Comparison of ENCODE assay signal across 8 cellular contexts in the genomic region with DNA sequence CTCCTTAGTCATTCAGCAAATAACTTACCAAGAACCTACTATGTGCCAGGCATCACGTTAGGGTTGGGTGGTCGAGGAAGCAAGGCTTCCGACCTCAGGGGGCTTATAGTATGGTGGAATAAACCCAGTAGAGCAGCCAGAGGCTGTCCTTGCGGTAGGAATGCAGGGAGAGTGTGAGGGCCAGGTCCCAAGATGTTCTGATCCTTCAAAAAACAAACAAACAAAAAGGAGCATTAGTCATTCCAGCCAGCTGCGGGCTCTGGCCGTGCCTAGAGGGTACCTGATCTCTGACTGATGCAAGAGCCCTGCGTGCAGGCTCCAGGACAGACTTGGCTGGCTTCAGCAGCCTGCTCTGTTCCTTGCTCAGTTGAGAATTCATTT. TPM values are rescaled to one million over a fixed set of nuclear protein-coding genes. Genes with fewer than 3 reads are reported as not detected.
A peak's percentile ranks its signal among the peaks of the same experiment; 100 is the strongest.
DNase-seq lines count a peak whose midpoint lies in the region; ATAC-seq and TF ChIP-seq lines count a peak whose summit lies in the region.

No MANE protein-coding gene starts in this region.

- H3K27ac ChIP-seq in iPS-20b (ENCODE audit: low read length) (no peak overlapping the region), vagina (peak overlapping the region; percentile 14), A673 (ENCODE audit: low read depth, low read length, poor library complexity, severe bottlenecking) (no peak overlapping the region)

- POLR2A ChIA-PET in activated CD4-positive, alpha-beta memory T cell treated with anti-CD3 and anti-CD28 coated beads for 36 hours (lab: Charles Lee), result interaction anchor here (3.3 kb wide), 1 partner anchor 17 kb away, joined by 16 read pairs; the partner anchor contains the start of genes CYB5D2 and ZZEF1
- POLR2A ChIA-PET in A673 (lab: Charles Lee; ENCODE audit: low non-redundant PET), result no interaction called here

- H3K4me1 ChIP-seq in iPS-20b (ENCODE audit: insufficient read depth, low read length) (peaks cover 4% of the 10 kb centered on the region; the same call in 1 of the 2 replicates), vagina (peaks cover 37% of the 10 kb centered on the region), A673 (ENCODE audit: insufficient read depth, low read length, poor library complexity, severe bottlenecking) (no peaks in the 10 kb centered on the region)

- H3K9me3 Mint-ChIP-seq in activated naive CD4-positive, alpha-beta T cell treated with anti-CD3 and anti-CD28 coated beads, Interleukin-2, amount 50 U/mL, for 24 hours, result no peaks in the 10 kb centered on the region
- H3K9me3 Mint-ChIP-seq in activated CD4-positive, alpha-beta memory T cell treated with anti-CD3 and anti-CD28 coated beads for 36 hours, result no peaks in the 10 kb centered on the region

- CTCF ChIA-PET in activated CD4-positive, alpha-beta memory T cell treated with anti-CD3 and anti-CD28 coated beads for 36 hours (lab: Charles Lee), result no interaction called here
- CTCF ChIA-PET in A673 (lab: Charles Lee), result no interaction called here

- no peaks in the 10 kb centered on the region for H3K27me3 ChIP-seq in iPS-20b (ENCODE audit: insufficient read depth, low read length)
- H3K27me3 ChIP-seq in vagina, result no peaks in the 10 kb centered on the region
- H3K27me3 ChIP-seq in A673 (replicated peaks; ENCODE audit: insufficient read depth, low read depth, low read length, poor library complexity), result no peaks in the 10 kb centered on the region

- no TSS peak for BruUV-seq in A673 (replicated peaks; lab: Mats Ljungman, UMichigan)

- ATAC-seq in HG03175 (IDR thresholded peaks at IDR 0.05; ENCODE audit: unreplicated experiment), result no peak

- H3K27me3 Mint-ChIP-seq in activated naive CD4-positive, alpha-beta T cell treated with anti-CD3 and anti-CD28 coated beads, Interleukin-2, amount 50 U/mL, for 24 hours, result no peaks in the 10 kb centered on the region
- H3K27me3 Mint-ChIP-seq in activated CD4-positive, alpha-beta memory T cell treated with anti-CD3 and anti-CD28 coated beads for 36 hours, result no peaks in the 10 kb centered on the region

- peak overlapping the region; percentile 46 for H3K27ac Mint-ChIP-seq in activated naive CD4-positive, alpha-beta T cell treated with anti-CD3 and anti-CD28 coated beads, Interleukin-2, amount 50 U/mL, for 24 hours
- peak overlapping the region; percentile 59 for H3K27ac Mint-ChIP-seq in activated CD4-positive, alpha-beta memory T cell treated with anti-CD3 and anti-CD28 coated beads for 36 hours

- H3K36me3 Mint-ChIP-seq in activated naive CD4-positive, alpha-beta T cell treated with anti-CD3 and anti-CD28 coated beads, Interleukin-2, amount 50 U/mL, for 24 hours, result peaks cover 6% of the 10 kb centered on the region
- H3K36me3 Mint-ChIP-seq in activated CD4-positive, alpha-beta memory T cell treated with anti-CD3 and anti-CD28 coated beads for 36 hours, result peaks cover 7% of the 10 kb centered on the region

- H3K9me3 ChIP-seq in iPS-20b (ENCODE audit: insufficient read depth, low read depth, low read length) (no peaks in the 10 kb centered on the region), vagina (no peaks in the 10 kb centered on the region), A673 (ENCODE audit: low read depth, low read length, poor library complexity, severe bottlenecking) (no peaks in the 10 kb centered on the region)

- TF ChIP-seq CTCF in vagina (IDR thresholded peaks at IDR 0.05), result no peak
- no peak for TF ChIP-seq CTCF in A673 (conservative IDR thresholded peaks at IDR 0.05; ENCODE audit: low read depth, low read length)

- DNase-seq in activated naive CD4-positive, alpha-beta T cell treated with anti-CD3 and anti-CD28 coated beads, Interleukin-2, amount 50 U/mL, for 16 hours, result no peak
- no peak for DNase-seq in activated CD4-positive, alpha-beta memory T cell treated with anti-CD3 and anti-CD28 coated beads for 36 hours
- DNase-seq in vagina (ENCODE audit: extremely low spot score in 2 of 2), result no peak
- DNase-seq in GM19240 (ENCODE audit: insufficient read length, low spot score), result no peak
- DNase-seq in A673 (ENCODE audit: low spot score), result no peak

- H3K4me1 Mint-ChIP-seq in activated naive CD4-positive, alpha-beta T cell treated with anti-CD3 and anti-CD28 coated beads, Interleukin-2, amount 50 U/mL, for 24 hours, result peaks cover 3% of the 10 kb centered on the region
- peaks cover 10% of the 10 kb centered on the region for H3K4me1 Mint-ChIP-seq in activated CD4-positive, alpha-beta memory T cell treated with anti-CD3 and anti-CD28 coated beads for 36 hours (ENCODE audit: low read depth)

- no peak overlapping the region for H3K4me3 Mint-ChIP-seq in activated naive CD4-positive, alpha-beta T cell treated with anti-CD3 and anti-CD28 coated beads, Interleukin-2, amount 50 U/mL, for 24 hours
- no peak overlapping the region for H3K4me3 Mint-ChIP-seq in activated CD4-positive, alpha-beta memory T cell treated with anti-CD3 and anti-CD28 coated beads for 36 hours

- no peak overlapping the region for H3K4me3 ChIP-seq in iPS-20b (ENCODE audit: low read length)
- no peak overlapping the region for H3K4me3 ChIP-seq in vagina
- H3K4me3 ChIP-seq in A673 (ENCODE audit: low read depth, low read length, poor library complexity, severe bottlenecking), result no peak overlapping the region

- TF ChIP-seq POLR2A in vagina (IDR thresholded peaks at IDR 0.05), result no peak

- H3K9ac ChIP-seq in iPS-20b (ENCODE audit: low read depth, low read length), result peak overlapping the region; percentile 58

- intact Hi-C loops in activated CD4-positive, alpha-beta memory T cell treated with anti-CD3 and anti-CD28 coated beads for 36 hours (cut with micrococcal nuclease), result no loop called here
- intact Hi-C loops in vagina (cut with DNase I) (no loop called here), A673 (cut with micrococcal nuclease; ENCODE audit: unreplicated experiment) (no loop called here)

- peaks cover 13% of the 10 kb centered on the region for H3K36me3 ChIP-seq in iPS-20b (ENCODE audit: insufficient read depth, low read depth, low read length)
- H3K36me3 ChIP-seq in vagina, result peaks cover 0 to 24% of the 10 kb centered on the region in 2 donors
- H3K36me3 ChIP-seq in A673 (ENCODE audit: insufficient read depth, low read length, poor library complexity, severe bottlenecking), result no peaks in the 10 kb centered on the region

RNA-seq across cellular contexts. Expression of gene CYB5D2, which starts 18.2 kb away (rescaled TPM):
- total RNA-seq in activated CD4-positive, alpha-beta memory T cell treated with anti-CD3 and anti-CD28 coated beads for 36 hours, result 1 to 10 TPM; 6.5 to 7.1 TPM
- 15.7 TPM for total RNA-seq in vagina
- 12.3 and 14.8 TPM in 2 replicates for total RNA-seq in A673 (2021)

RNA-seq across cellular contexts. Expression of gene ZZEF1, which starts 18.3 kb away (rescaled TPM):
- 10 to 100 TPM; 31.5 to 33.4 TPM for total RNA-seq in activated CD4-positive, alpha-beta memory T cell treated with anti-CD3 and anti-CD28 coated beads for 36 hours
- total RNA-seq in vagina, result 56.7 TPM
- total RNA-seq in A673 (2021), result 33.9 and 35.2 TPM in 2 replicates
